ENCODE assay signal across 9 cellular contexts in the genomic region with DNA sequence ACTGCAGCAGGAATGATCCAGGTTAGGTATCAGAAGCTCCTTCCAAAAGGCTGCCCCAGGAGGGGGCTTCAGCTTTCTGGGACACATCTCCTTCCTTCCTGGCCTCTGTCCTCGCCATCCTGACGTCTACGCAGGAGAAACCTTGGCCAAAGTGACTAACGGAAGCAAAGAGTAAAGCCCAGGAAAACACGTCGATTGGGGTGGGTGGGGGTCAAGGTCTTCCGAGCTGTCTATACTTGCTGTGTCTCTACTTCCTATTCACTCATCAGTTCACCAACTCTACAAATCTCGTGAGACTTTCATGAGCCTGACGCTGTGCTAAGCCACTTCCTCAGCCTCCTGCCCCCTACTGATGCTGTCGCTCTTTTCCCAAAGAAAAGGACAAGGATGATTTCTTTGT.
DNase-seq lines count a peak whose midpoint lies in the region; ATAC-seq and TF ChIP-seq lines count a peak whose summit lies in the region.
"Had no signal": no experiment of that assay in that cellular context is flagged by ENCODE, and none has a peak within 500 bp of the region (broad histone marks: within the 10 kb centered on the region; RNA-seq: fewer than 3 reads in every experiment).

No MANE protein-coding gene starts in this region.

- peaks cover 18% of the 10 kb centered on the region for H3K4me1 Mint-ChIP-seq in activated naive CD8-positive, alpha-beta T cell treated with anti-CD3 and anti-CD28 coated beads, Interleukin-2, amount 10 ng/mL, durations not matched to agents 7 days and 5 days
- peaks cover 28 to 49% (median 37%) of the 10 kb centered on the region in 3 donors for H3K4me1 Mint-ChIP-seq in naive B cell

- no peak for TF ChIP-seq CTCF in GM10266 (IDR thresholded peaks at IDR 0.05; ENCODE audit: control insufficient read depth, insufficient read depth, low read depth, missing control alignments)

- H3K27me3 Mint-ChIP-seq in activated naive CD8-positive, alpha-beta T cell treated with anti-CD3 and anti-CD28 coated beads, Interleukin-2, amount 10 ng/mL, durations not matched to agents 7 days and 5 days = no peaks in the 10 kb centered on the region
- H3K27me3 Mint-ChIP-seq in naive B cell = no peaks in the 10 kb centered on the region

- peak overlapping the region; percentile 72 for H3K27ac Mint-ChIP-seq in activated naive CD8-positive, alpha-beta T cell treated with anti-CD3 and anti-CD28 coated beads, Interleukin-2, amount 10 ng/mL, durations not matched to agents 7 days and 5 days
- peak overlapping the region; percentile 44 to 91 (median 72) for H3K27ac Mint-ChIP-seq in naive B cell

- H3K9me3 Mint-ChIP-seq in activated naive CD8-positive, alpha-beta T cell treated with anti-CD3 and anti-CD28 coated beads, Interleukin-2, amount 10 ng/mL, durations not matched to agents 7 days and 5 days = no peaks in the 10 kb centered on the region
- H3K9me3 Mint-ChIP-seq in naive B cell = peaks cover 0 to 2% (median 0%) of the 10 kb centered on the region in 7 donors
- H3K9me3 Mint-ChIP-seq: nephron had no signal

- ATAC-seq in HG03442 (IDR thresholded peaks at IDR 0.05; ENCODE audit: unreplicated experiment) (peak; percentile 53), naive B cell (ENCODE audit: low read depth in 2 of 2) (peak; percentile 81 to 87), GM19463 (IDR thresholded peaks at IDR 0.05; ENCODE audit: unreplicated experiment) (no peak)
- ATAC-seq in activated naive CD8-positive, alpha-beta T cell treated with anti-CD3 and anti-CD28 coated beads, Interleukin-2, amount 10 ng/mL, durations not matched to agents 7 days and 5 days (ENCODE audit: low read depth) = peak; percentile 86

- H3K36me3 Mint-ChIP-seq in activated naive CD8-positive, alpha-beta T cell treated with anti-CD3 and anti-CD28 coated beads, Interleukin-2, amount 10 ng/mL, durations not matched to agents 7 days and 5 days = peaks cover 2% of the 10 kb centered on the region
- no peaks in the 10 kb centered on the region for H3K36me3 Mint-ChIP-seq in naive B cell

- POLR2A ChIA-PET in activated naive CD8-positive, alpha-beta T cell treated with anti-CD3 and anti-CD28 coated beads, Interleukin-2, amount 10 ng/mL, durations not matched to agents 7 days and 5 days (lab: Charles Lee) = interaction anchor here (0.6 to 1.6 kb wide), 4 partner anchors 69 to 408 kb away, joined by 3 to 6 read pairs (median 3); no protein-coding TSS in a partner anchor

- peak; percentile 62 for DNase-seq in GM10266 (ENCODE audit: extremely low spot score)
- DNase-seq in activated naive CD8-positive, alpha-beta T cell treated with anti-CD3 and anti-CD28 coated beads, Interleukin-2, amount 10 ng/mL, durations not matched to agents 7 days and 5 days = no peak
- DNase-seq in naive B cell = peak; percentile 29
- DNase-seq in NCI-H1417 (lab: John Stamatoyannopoulos, UW) = no peak
- no peak for DNase-seq in NCI-H345 treated with DMSO at 0.1 percent for 48 hours (lab: John Stamatoyannopoulos, UW; ENCODE audit: unreplicated experiment)
- DNase-seq in cerebellum (ENCODE audit: low spot score) = no peak

- peak overlapping the region; percentile 90 for H3K4me3 Mint-ChIP-seq in activated naive CD8-positive, alpha-beta T cell treated with anti-CD3 and anti-CD28 coated beads, Interleukin-2, amount 10 ng/mL, durations not matched to agents 7 days and 5 days
- peak overlapping the region; percentile 72 to 94 (median 86) for H3K4me3 Mint-ChIP-seq in naive B cell
- H3K4me3 Mint-ChIP-seq: nephron had no signal

Comparison
In these comparisons a context has a peak if more than half of its experiments do, and no peak if none do; other contexts are left out.
1. DNase-seq: peak in GM10266 (single experiment) and naive B cell (single experiment); none in activated naive CD8-positive, alpha-beta T cell treated with anti-CD3 and anti-CD28 coated beads, Interleukin-2, amount 10 ng/mL, durations not matched to agents 7 days and 5 days (single experiment), NCI-H1417 (0 of 3), NCI-H345 treated with DMSO at 0.1 percent for 48 hours (single experiment) and cerebellum (single experiment).